ENCODE assay signal across 16 cellular contexts in genomic region chr4:114615435-114615834, GRCh38. TPM values are rescaled to one million over a fixed set of nuclear protein-coding genes. Genes with fewer than 3 reads are reported as not detected.
DNase-seq lines count a peak whose midpoint lies in the region; ATAC-seq and TF ChIP-seq lines count a peak whose summit lies in the region.
"Had no signal": no experiment of that assay in that cellular context is flagged by ENCODE, and none has a peak within 500 bp of the region (broad histone marks: within the 10 kb centered on the region; RNA-seq: fewer than 3 reads in every experiment).

No MANE protein-coding gene starts in this region.

- DNase-seq in body of pancreas (peak in 3 of 4 donors; percentile 17 to 28 (median 21)), renal cortical epithelial cell (ENCODE audit: low read depth) (peak; percentile 92), brain microvascular endothelial cell (no peak), DMS153 treated with DMSO at 0.1 percent for 48 hours (lab: John Stamatoyannopoulos, UW; ENCODE audit: unreplicated experiment) (no peak), D341Med (ENCODE audit: low spot score) (no peak)
- DNase-seq in activated naive CD8-positive, alpha-beta T cell treated with anti-CD3 and anti-CD28 coated beads for 36 hours = no peak
- DNase-seq: activated CD8-positive, alpha-beta T cell treated with anti-CD3 and anti-CD28 coated beads for 36 hours; amniotic stem cell; DND-41; Karpas-422; NCI-H524; stimulated activated CD4-positive, alpha-beta T cell treated with anti-CD3 and anti-CD28 coated beads, Interleukin-4, amount 100 ng/mL, for 1 hour; testis had no signal

- H3K4me1 Mint-ChIP-seq in activated naive CD8-positive, alpha-beta T cell treated with anti-CD3 and anti-CD28 coated beads for 36 hours = no peaks in the 10 kb centered on the region

- intact Hi-C loops in body of pancreas (cut with DNase I) = no loop called here

- no peak overlapping the region for H3K4me3 Mint-ChIP-seq in activated naive CD8-positive, alpha-beta T cell treated with anti-CD3 and anti-CD28 coated beads for 36 hours
- H3K4me3 Mint-ChIP-seq: activated CD8-positive, alpha-beta T cell treated with anti-CD3 and anti-CD28 coated beads for 36 hours had no signal

- TF ChIP-seq POLR2A in body of pancreas (IDR thresholded peaks at IDR 0.05) = no peak

- no peaks in the 10 kb centered on the region for H3K9me3 ChIP-seq in body of pancreas
- H3K9me3 ChIP-seq: testis had no signal

- H3K9me3 Mint-ChIP-seq in activated naive CD8-positive, alpha-beta T cell treated with anti-CD3 and anti-CD28 coated beads for 36 hours = no peaks in the 10 kb centered on the region
- H3K9me3 Mint-ChIP-seq: activated CD8-positive, alpha-beta T cell treated with anti-CD3 and anti-CD28 coated beads for 36 hours had no signal

- peaks cover 35% of the 10 kb centered on the region for H3K4me1 ChIP-seq in body of pancreas
- H3K4me1 ChIP-seq: testis had no signal

- no peak overlapping the region for H3K27ac Mint-ChIP-seq in activated naive CD8-positive, alpha-beta T cell treated with anti-CD3 and anti-CD28 coated beads for 36 hours
- H3K27ac Mint-ChIP-seq: activated CD8-positive, alpha-beta T cell treated with anti-CD3 and anti-CD28 coated beads for 36 hours had no signal

- H3K27me3 Mint-ChIP-seq in activated naive CD8-positive, alpha-beta T cell treated with anti-CD3 and anti-CD28 coated beads for 36 hours = no peaks in the 10 kb centered on the region
- H3K27me3 Mint-ChIP-seq: activated CD8-positive, alpha-beta T cell treated with anti-CD3 and anti-CD28 coated beads for 36 hours had no signal

- H3K27ac ChIP-seq in body of pancreas (peak overlapping the region; percentile 77 to 82 (median 80)), brain microvascular endothelial cell (no peak overlapping the region)
- H3K27ac ChIP-seq: testis had no signal

- H3K36me3 Mint-ChIP-seq in activated naive CD8-positive, alpha-beta T cell treated with anti-CD3 and anti-CD28 coated beads for 36 hours = no peaks in the 10 kb centered on the region

- H3K27me3 ChIP-seq in body of pancreas (no peaks in the 10 kb centered on the region), brain microvascular endothelial cell (replicated peaks) (no peaks in the 10 kb centered on the region)
- H3K27me3 ChIP-seq: testis had no signal

- H3K36me3 ChIP-seq in body of pancreas (replicated peaks in 1 of 2; ENCODE audit: insufficient read depth in 1 of 2, low read depth in 2 of 2) (no peaks in the 10 kb centered on the region), brain microvascular endothelial cell (replicated peaks) (no peaks in the 10 kb centered on the region)

- ATAC-seq in GM19395 (IDR thresholded peaks at IDR 0.05; ENCODE audit: unreplicated experiment) = peak; percentile 79
- ATAC-seq in HG03342 (IDR thresholded peaks at IDR 0.05; ENCODE audit: unreplicated experiment) = peak; percentile 70
- ATAC-seq in body of pancreas = peak; percentile 86
- ATAC-seq: activated CD8-positive, alpha-beta T cell treated with anti-CD3 and anti-CD28 coated beads for 36 hours had no signal

- H3K4me3 ChIP-seq in body of pancreas = peak overlapping the region in 1 of 2 donors; percentile 0
- H3K4me3 ChIP-seq in brain microvascular endothelial cell (ENCODE audit: low read depth, low read length) = no peak overlapping the region
- H3K4me3 ChIP-seq: testis had no signal

- TF ChIP-seq CTCF in body of pancreas (IDR thresholded peaks at IDR 0.05) = no peak
- no peak for TF ChIP-seq CTCF in brain microvascular endothelial cell (IDR thresholded peaks at IDR 0.05; ENCODE audit: low read depth, low read length, missing control alignments)

- 2 to 13% methylated on average over 3 of the region's 3 CpGs for WGBS in body of pancreas, 2 donors

- in situ Hi-C loops in brain microvascular endothelial cell (cut with HindIII; ENCODE audit: low pct_ligation_motif_present, low sequenced_read_pairs) = no loop called here

RNA-seq across cellular contexts. Expression of gene UGT8, which starts 16.8 kb away (rescaled TPM):
- 1 to 10 TPM; 8.3 to 8.9 TPM for total RNA-seq in body of pancreas
- 17.2 and 47.0 TPM in 2 replicates for total RNA-seq in renal cortical epithelial cell
- total RNA-seq in activated naive CD8-positive, alpha-beta T cell treated with anti-CD3 and anti-CD28 coated beads for 36 hours = under 1 TPM; 0.12 to 0.30 TPM
- total RNA-seq: T-helper 1 cell treated with Interleukin-12 subunit alpha and Interleukin-12 subunit beta and Interleukin-4 antibody, amounts not matched to agents 30 ng/mL and 1 ng/mL, for 36 hours had no signal

Comparison
In these comparisons a context has a peak if more than half of its experiments do, and no peak if none do; other contexts are left out.
1. DNase-seq: peak in body of pancreas (3 of 4) and renal cortical epithelial cell (single experiment); none in brain microvascular endothelial cell (single experiment), DMS153 treated with DMSO at 0.1 percent for 48 hours (single experiment), D341Med (single experiment) and activated naive CD8-positive, alpha-beta T cell treated with anti-CD3 and anti-CD28 coated beads for 36 hours (single experiment).
2. RNA of gene UGT8, which starts 16.8 kb away (total RNA-seq): 17.2 to 47.0 TPM in renal cortical epithelial cell and 8.3 to 8.9 TPM in body of pancreas; 0.12 to 0.30 TPM in activated naive CD8-positive, alpha-beta T cell treated with anti-CD3 and anti-CD28 coated beads for 36 hours; every median in the first group is over 4 times any median in the second.
3. Peak in every context shown above with its lines, with median percentiles within 50 percentile points of each other: ATAC-seq.